Comparison of ENCODE assay signal across 12 cellular contexts in genomic region chr1:212565571-212566305, GRCh38. TPM values are rescaled to one million over a fixed set of nuclear protein-coding genes. Genes with fewer than 3 reads are reported as not detected.
DNase-seq lines count a peak whose midpoint lies in the region; ATAC-seq and TF ChIP-seq lines count a peak whose summit lies in the region.
"Had no signal": no experiment of that assay in that cellular context is flagged by ENCODE, and none has a peak within 500 bp of the region (broad histone marks: within the 10 kb centered on the region; RNA-seq: fewer than 3 reads in every experiment).

No MANE protein-coding gene starts in this region.

- H3K4me1 ChIP-seq in mammary epithelial cell (ENCODE audit: insufficient read depth, low read length): peaks cover 12% of the 10 kb centered on the region
- H3K4me1 ChIP-seq in mesenchymal stem cell (ENCODE audit: control insufficient read depth, insufficient read depth, low read depth, low read length): peaks cover 8% of the 10 kb centered on the region

- H2BK120ac ChIP-seq in mesenchymal stem cell (ENCODE audit: low read depth, low read length): no peak overlapping the region

- no peak overlapping the region for H3K4me2 ChIP-seq in mammary epithelial cell (ENCODE audit: insufficient read depth, low read depth, low read length)
- no peak overlapping the region for H3K4me2 ChIP-seq in mesenchymal stem cell (ENCODE audit: low read length, poor library complexity, severe bottlenecking)

- in situ Hi-C loops in mammary epithelial cell (cut with MboI; ENCODE audit: low sequenced_read_pairs in 2 of 2): no loop called here

- peaks cover 24% of the 10 kb centered on the region for H3K4me1 Mint-ChIP-seq in MCF 10A (ENCODE audit: insufficient read depth, unreplicated experiment)
- H3K4me1 Mint-ChIP-seq in activated CD4-positive, alpha-beta memory T cell treated with anti-CD3 and anti-CD28 coated beads, Interleukin-2, amount 10 ng/mL, durations not matched to agents 7 days and 5 days: peaks cover 24% of the 10 kb centered on the region

- H4K91ac ChIP-seq in mesenchymal stem cell (ENCODE audit: low read length): no peak overlapping the region

- no peak overlapping the region for H3K27ac ChIP-seq in mammary epithelial cell (ENCODE audit: insufficient read depth, low read depth, low read length)
- H3K27ac ChIP-seq in mesenchymal stem cell (ENCODE audit: low read length, poor library complexity, severe bottlenecking): no peak overlapping the region
- H3K27ac ChIP-seq: cardiac muscle cell had no signal

- H3K36me3 Mint-ChIP-seq in MCF 10A (ENCODE audit: insufficient read depth, unreplicated experiment): no peaks in the 10 kb centered on the region
- H3K36me3 Mint-ChIP-seq in activated CD4-positive, alpha-beta memory T cell treated with anti-CD3 and anti-CD28 coated beads, Interleukin-2, amount 10 ng/mL, durations not matched to agents 7 days and 5 days (ENCODE audit: low read depth): no peaks in the 10 kb centered on the region

- H2AFZ ChIP-seq in mammary epithelial cell (ENCODE audit: low read depth, low read length): no peak overlapping the region
- H2AFZ ChIP-seq in mesenchymal stem cell (ENCODE audit: low read depth, low read length): peak overlapping the region; percentile 43

- H3K4me3 ChIP-seq in mammary epithelial cell (replicated peaks in 1 of 3; ENCODE audit: insufficient read depth in 1 of 3, low read depth in 2 of 3, low read length in 3 of 3) (no peak overlapping the region), mesenchymal stem cell (ENCODE audit: insufficient read depth in 1 of 2, low read depth in 1 of 2, low read length in 2 of 2) (no peak overlapping the region)
- H3K4me3 ChIP-seq: cardiac muscle cell had no signal

- dilution Hi-C loops in mammary epithelial cell (cut with HindIII; ENCODE audit: low sequenced_read_pairs): no loop called here

- POLR2A ChIA-PET in MCF 10A (lab: Yijun Ruan, JAX): interaction anchor here (0.5 to 4.1 kb wide), 12 partner anchors 10 to 919 kb away, joined by 3 to 86 read pairs (median 12); partner anchors contain the start of genes ATF3 and NSL1
- POLR2A ChIA-PET in activated CD4-positive, alpha-beta memory T cell treated with anti-CD3 and anti-CD28 coated beads, Interleukin-2, amount 10 ng/mL, durations not matched to agents 7 days and 5 days (lab: Charles Lee): interaction anchor here (1.4 to 4.1 kb wide), 5 partner anchors 7 to 49 kb away, joined by 4 to 40 read pairs (median 14); partner anchors contain the start of gene ATF3

- no peaks in the 10 kb centered on the region for H3K79me1 ChIP-seq in mesenchymal stem cell (replicated peaks; ENCODE audit: low read length, poor library complexity, severe bottlenecking)

- no peak overlapping the region for H3K4ac ChIP-seq in mesenchymal stem cell (ENCODE audit: low read depth in 1 of 2, low read length in 2 of 2)

- no peak for TF ChIP-seq CTCF in MCF 10A (IDR thresholded peaks at IDR 0.05; ENCODE audit: unreplicated experiment)
- TF ChIP-seq CTCF in mammary epithelial cell (conservative IDR thresholded peaks at IDR 0.05 in 1 of 2, IDR thresholded peaks at IDR 0.05 in 1 of 2; ENCODE audit: extremely low read depth in 1 of 2, insufficient read depth in 1 of 2, low read depth in 1 of 2, low read length in 2 of 2): no peak

- H3K27ac Mint-ChIP-seq in MCF 10A (ENCODE audit: low read depth, unreplicated experiment): peak overlapping the region; percentile 78
- peak overlapping the region; percentile 86 for H3K27ac Mint-ChIP-seq in activated CD4-positive, alpha-beta memory T cell treated with anti-CD3 and anti-CD28 coated beads, Interleukin-2, amount 10 ng/mL, durations not matched to agents 7 days and 5 days

- 87% methylated on average over 6 of the region's 6 CpGs for WGBS in mammary epithelial cell (ENCODE audit: low coverage, missing lambda C conversion rate)
- WGBS in mesenchymal stem cell: 92% methylated on average over 6 of the region's 6 CpGs

- no peaks in the 10 kb centered on the region for H3K9me3 ChIP-seq in mammary epithelial cell (replicated peaks; ENCODE audit: insufficient read depth, low read length)
- H3K9me3 ChIP-seq in mesenchymal stem cell (ENCODE audit: control insufficient read depth, low read length): no peaks in the 10 kb centered on the region

- no peak overlapping the region for H3K23ac ChIP-seq in mesenchymal stem cell (ENCODE audit: low read length in 2 of 2)

- H3K9me3 Mint-ChIP-seq in MCF 10A (ENCODE audit: unreplicated experiment): no peaks in the 10 kb centered on the region
- peaks cover 4% of the 10 kb centered on the region for H3K9me3 Mint-ChIP-seq in activated CD4-positive, alpha-beta memory T cell treated with anti-CD3 and anti-CD28 coated beads, Interleukin-2, amount 10 ng/mL, durations not matched to agents 7 days and 5 days

- no peaks in the 10 kb centered on the region for H4K20me1 ChIP-seq in mammary epithelial cell (ENCODE audit: insufficient read depth, low read length)

- peaks cover 2% of the 10 kb centered on the region for H3K27me3 ChIP-seq in mammary epithelial cell (ENCODE audit: insufficient read depth, low read length)
- no peaks in the 10 kb centered on the region for H3K27me3 ChIP-seq in mesenchymal stem cell (ENCODE audit: control insufficient read depth in 1 of 2, insufficient read depth in 1 of 2, low read length in 2 of 2)
- H3K27me3 ChIP-seq: esophagus squamous epithelium had no signal

- intact Hi-C loops in MCF 10A (cut with micrococcal nuclease) (loop anchor here (2.0 kb wide), 2 partner anchors 31 to 77 kb away; no protein-coding TSS in a partner anchor), mammary epithelial cell (cut with micrococcal nuclease) (loop anchor here (2.0 kb wide), 2 partner anchors 31 to 43 kb away; partner anchors contain the start of gene ATF3)

- H3K79me2 ChIP-seq in mammary epithelial cell (ENCODE audit: insufficient read depth, low read length): no peaks in the 10 kb centered on the region

- BruUV-seq in MCF 10A (replicated peaks; lab: Mats Ljungman, UMichigan) (no TSS peak), mammary epithelial cell (replicated peaks; lab: Mats Ljungman, UMichigan) (no TSS peak)

- H4K8ac ChIP-seq in mesenchymal stem cell (ENCODE audit: low read length): no peak overlapping the region

- H3K18ac ChIP-seq in mesenchymal stem cell (ENCODE audit: low read depth in 1 of 2, low read length in 2 of 2): no peak overlapping the region

- CTCF ChIA-PET in MCF 10A (lab: Yijun Ruan, JAX) (interaction anchor here (0.7 to 3.9 kb wide), 9 partner anchors 31 to 216 kb away, joined by 3 to 30 read pairs (median 3); partner anchors contain the start of gene ATF3), mammary epithelial cell (lab: Charles Lee; ENCODE audit: low non-redundant PET) (no interaction called here)
- CTCF ChIA-PET in activated CD4-positive, alpha-beta memory T cell treated with anti-CD3 and anti-CD28 coated beads, Interleukin-2, amount 10 ng/mL, durations not matched to agents 7 days and 5 days (lab: Charles Lee): interaction anchor here (1.1 to 2.1 kb wide), 3 partner anchors 8 to 89 kb away, joined by 3 to 9 read pairs (median 5); partner anchors contain the start of gene ATF3

- H3K9ac ChIP-seq in mammary epithelial cell (ENCODE audit: insufficient read depth, low read length): no peak overlapping the region
- no peak overlapping the region for H3K9ac ChIP-seq in mesenchymal stem cell (ENCODE audit: low read length)

- no peak overlapping the region for H2BK15ac ChIP-seq in mesenchymal stem cell (ENCODE audit: low read depth, poor library complexity, severe bottlenecking)

- peak overlapping the region; percentile 72 for H3K4me3 Mint-ChIP-seq in MCF 10A (ENCODE audit: unreplicated experiment)
- H3K4me3 Mint-ChIP-seq in activated CD4-positive, alpha-beta memory T cell treated with anti-CD3 and anti-CD28 coated beads, Interleukin-2, amount 10 ng/mL, durations not matched to agents 7 days and 5 days: peak overlapping the region; percentile 80

- H2AK5ac ChIP-seq in mesenchymal stem cell (ENCODE audit: low read length, severe bottlenecking): peak overlapping the region; percentile 23

- H3K14ac ChIP-seq in mesenchymal stem cell (ENCODE audit: low read length in 2 of 2): no peak overlapping the region

- no peak for ATAC-seq in GM18502 (IDR thresholded peaks at IDR 0.05; ENCODE audit: poor library complexity, unreplicated experiment)

- no peaks in the 10 kb centered on the region for H3K27me3 Mint-ChIP-seq in MCF 10A (ENCODE audit: insufficient read depth, unreplicated experiment)
- peaks cover 18% of the 10 kb centered on the region for H3K27me3 Mint-ChIP-seq in activated CD4-positive, alpha-beta memory T cell treated with anti-CD3 and anti-CD28 coated beads, Interleukin-2, amount 10 ng/mL, durations not matched to agents 7 days and 5 days

- DNase-seq in MCF 10A (ENCODE audit: unreplicated experiment) (no peak), mammary epithelial cell (no peak), mesenchymal stem cell (no peak), cerebellar nuclear complex (lab: John Stamatoyannopoulos, UW) (no peak), DMS153 (lab: John Stamatoyannopoulos, UW) (no peak), HT-29 (ENCODE audit: low spot score) (no peak)
- no peak for DNase-seq in activated CD4-positive, alpha-beta memory T cell treated with anti-CD3 and anti-CD28 coated beads, Interleukin-2, amount 10 ng/mL, durations not matched to agents 7 days and 5 days
- DNase-seq: esophagus squamous epithelium, GOT3, NCI-H1436 had no signal

- H2BK12ac ChIP-seq in mesenchymal stem cell (ENCODE audit: low read length in 2 of 2): no peak overlapping the region

- no peaks in the 10 kb centered on the region for H3K36me3 ChIP-seq in mammary epithelial cell (ENCODE audit: insufficient read depth, low read length)
- H3K36me3 ChIP-seq in mesenchymal stem cell (ENCODE audit: control insufficient read depth in 1 of 2, insufficient read depth in 2 of 2, low read depth in 1 of 2, low read length in 2 of 2): no peaks in the 10 kb centered on the region
- H3K36me3 ChIP-seq: cardiac muscle cell, esophagus squamous epithelium had no signal

- H2BK5ac ChIP-seq in mesenchymal stem cell (ENCODE audit: low read depth, low read length, poor library complexity, severe bottlenecking): no peak overlapping the region

RNA-seq across cellular contexts. Expression of gene ATF3, which starts 42.8 kb away (rescaled TPM):
- total RNA-seq in MCF 10A (2022) (85.3 and 114 TPM in 2 replicates), mammary epithelial cell (10 to 100 TPM in 1 of 2 donors, 1 to 10 TPM in 1; 3.5 to 17.8 TPM)
- 1.3 TPM for polyA plus RNA-seq in mammary epithelial cell
- polyA minus RNA-seq in mammary epithelial cell: 2.3 TPM
- total RNA-seq in activated CD4-positive, alpha-beta memory T cell treated with anti-CD3 and anti-CD28 coated beads, Interleukin-2, amount 10 ng/mL, durations not matched to agents 7 days and 5 days: 10 to 100 TPM; 21.6 to 21.8 TPM
- polyA plus RNA-seq in mesenchymal stem cell (2013, experiment 1 of 2): 11.5 TPM
- 9.7 TPM for polyA plus RNA-seq in mesenchymal stem cell (2013, experiment 2 of 2)
- total RNA-seq in HT-29 (2014; rRNA removed; shearing (Covaris generic)): 104 and 105 TPM in 2 replicates
